ENCODE assay signal across 16 cellular contexts in genomic region chr2:106552966-106553365, GRCh38.
"Had no signal": no experiment of that assay in that cellular context is flagged by ENCODE, and none has a peak within 500 bp of the region (broad histone marks: within the 10 kb centered on the region; RNA-seq: fewer than 3 reads in every experiment).

No MANE protein-coding gene starts in this region.

- H3K36me3 Mint-ChIP-seq: immature natural killer cell; naive thymus-derived CD4-positive, alpha-beta T cell had no signal

- FAIRE-seq: kidney, small intestine had no signal

- H3K4me3 Mint-ChIP-seq: immature natural killer cell; naive thymus-derived CD4-positive, alpha-beta T cell; neural crest cell; stimulated activated naive CD8-positive, alpha-beta T cell treated with anti-CD3 and anti-CD28 coated beads, Interleukin-15, Interleukin-2, amounts not matched to agents 100 ng/mL and 50 ng/mL, for 24 hours had no signal

- H3K9me3 Mint-ChIP-seq: immature natural killer cell had no signal

- DNase-seq: erythroblast; foreskin keratinocyte; immature natural killer cell; kidney; left cardiac atrium; left ventricle myocardium superior; mesenchymal stem cell; naive thymus-derived CD4-positive, alpha-beta T cell; posterior cingulate gyrus; small intestine; stimulated activated CD4-positive, alpha-beta T cell treated with anti-CD3 and anti-CD28 coated beads, Interleukin-12 subunit alpha, Interleukin-12 subunit beta, amount 100 ng/mL, for 4 hours; stimulated activated CD4-positive, alpha-beta T cell treated with anti-CD3 and anti-CD28 coated beads, Interleukin-2, amount 100 ng/mL, for 48 hours; tibial artery; upper lobe of right lung had no signal

- H3K4me1 Mint-ChIP-seq: immature natural killer cell; naive thymus-derived CD4-positive, alpha-beta T cell had no signal

- H3K27ac Mint-ChIP-seq: immature natural killer cell; naive thymus-derived CD4-positive, alpha-beta T cell; stimulated activated naive CD8-positive, alpha-beta T cell treated with anti-CD3 and anti-CD28 coated beads, Interleukin-15, Interleukin-2, amounts not matched to agents 100 ng/mL and 50 ng/mL, for 24 hours had no signal
